ENCODE assay signal across 9 cellular contexts in genomic region chr10:132463333-132464255, GRCh38.
DNase-seq lines count a peak whose midpoint lies in the region; ATAC-seq and TF ChIP-seq lines count a peak whose summit lies in the region.
"Had no signal": no experiment of that assay in that cellular context is flagged by ENCODE, and none has a peak within 500 bp of the region (broad histone marks: within the 10 kb centered on the region; RNA-seq: fewer than 3 reads in every experiment).

No MANE protein-coding gene starts in this region.

- ATAC-seq in GM18861 (IDR thresholded peaks at IDR 0.05; ENCODE audit: unreplicated experiment) = no peak

- H3K4me1 Mint-ChIP-seq in nephron = no peaks in the 10 kb centered on the region

- no peak overlapping the region for H3K4me3 Mint-ChIP-seq in nephron
- H3K4me3 Mint-ChIP-seq: CD4-positive, CD25-positive, alpha-beta regulatory T cell had no signal

- H3K27ac Mint-ChIP-seq in nephron = peak overlapping the region in 2 of 3 experiments; percentile 53 to 61
- H3K27ac Mint-ChIP-seq: CD4-positive, CD25-positive, alpha-beta regulatory T cell had no signal

- H3K9me3 Mint-ChIP-seq in nephron = no peaks in the 10 kb centered on the region
- H3K9me3 Mint-ChIP-seq: CD4-positive, CD25-positive, alpha-beta regulatory T cell had no signal

- H3K36me3 Mint-ChIP-seq in nephron (ENCODE audit: low read depth) = no peaks in the 10 kb centered on the region
- H3K36me3 Mint-ChIP-seq: CD4-positive, CD25-positive, alpha-beta regulatory T cell had no signal

- H3K4me3 ChIP-seq in LNCaP clone FGC (ENCODE audit: low read depth, low read length) = no peak overlapping the region
- no peak overlapping the region for H3K4me3 ChIP-seq in epithelial cell of esophagus (ENCODE audit: low read length)

- TF ChIP-seq CTCF in LNCaP clone FGC (IDR thresholded peaks at IDR 0.05; ENCODE audit: control insufficient read depth, extremely low read depth, insufficient read depth) = peak; percentile 30; the same call in 1 of the 2 replicates
- no peak for TF ChIP-seq CTCF in epithelial cell of esophagus (IDR thresholded peaks at IDR 0.05; ENCODE audit: insufficient read depth, low read depth, low read length, missing control alignments)
- peak in 1 of 3 experiments; percentile 16 for TF ChIP-seq CTCF in nephron (IDR thresholded peaks at IDR 0.05; ENCODE audit: unreplicated experiment in 3 of 3)

- in situ Hi-C loops in ACHN (cut with HindIII; ENCODE audit: low pct_ligation_motif_present, low pct_unique_long_range_greater_than_20kb, low sequenced_read_pairs) = no loop called here

- DNase-seq in ACHN = peak; percentile 39
- no peak for DNase-seq in LNCaP clone FGC (ENCODE audit: low read depth)
- DNase-seq in epithelial cell of esophagus (ENCODE audit: low read depth) = peak; percentile 28
- no peak for DNase-seq in Ammon's horn (ENCODE audit: low spot score)
- DNase-seq in activated CD4-positive, alpha-beta T cell treated with anti-CD3 and anti-CD28 coated beads, Interleukin-2, amount 50 U/mL, for 4 hours = no peak
- DNase-seq in hepatic stellate cell (ENCODE audit: low spot score) = no peak
- DNase-seq: CD4-positive, CD25-positive, alpha-beta regulatory T cell had no signal

- peaks cover 6% of the 10 kb centered on the region for H3K27me3 Mint-ChIP-seq in nephron (ENCODE audit: low read depth)
- H3K27me3 Mint-ChIP-seq: CD4-positive, CD25-positive, alpha-beta regulatory T cell had no signal

Comparison
In these comparisons a context has a peak if more than half of its experiments do, and no peak if none do; other contexts are left out.
1. DNase-seq: peak in ACHN (single experiment) and epithelial cell of esophagus (single experiment); none in LNCaP clone FGC (single experiment), Ammon's horn (single experiment), activated CD4-positive, alpha-beta T cell treated with anti-CD3 and anti-CD28 coated beads, Interleukin-2, amount 50 U/mL, for 4 hours (0 of 2) and hepatic stellate cell (single experiment).